7 cellular contexts compared by ENCODE assay signal in genomic region chr2:167608487-167608886, GRCh38.
"Had no signal": no experiment of that assay in that cellular context is flagged by ENCODE, and none has a peak within 500 bp of the region (broad histone marks: within the 10 kb centered on the region; RNA-seq: fewer than 3 reads in every experiment).

No MANE protein-coding gene starts in this region.

- DNase-seq: IMR-90, KBM-7, KG1 had no signal

- H3K4me3 ChIP-seq: K562 had no signal

- H3K27ac Mint-ChIP-seq: IgD-negative memory B cell had no signal

- H3K4me3 Mint-ChIP-seq: IgD-negative memory B cell had no signal

- FAIRE-seq: HTR-8/SVneo, K562 had no signal

- H3K4me1 Mint-ChIP-seq: IgD-negative memory B cell had no signal

- ATAC-seq: K562 had no signal

- H3K36me3 Mint-ChIP-seq: IgD-negative memory B cell had no signal

- H3K27ac ChIP-seq: HL-60 had no signal
